In genomic region chr6:159968295-159969203, GRCh38 we compare ENCODE assay signal across 8 cellular contexts. TPM values are rescaled to one million over a fixed set of nuclear protein-coding genes. Genes with fewer than 3 reads are reported as not detected.
A peak's percentile ranks its signal among the peaks of the same experiment; 100 is the strongest.
DNase-seq lines count a peak whose midpoint lies in the region; ATAC-seq, FAIRE-seq and TF ChIP-seq lines count a peak whose summit lies in the region.

IGF2R (plus strand) TSS chr6:159969082; CDS start chr6:159969247, 165 bp downstream.

- peak in 1 of 2 donors; percentile 33 for TF ChIP-seq CTCF in right atrium auricular region (IDR thresholded peaks at IDR 0.05)

- no peaks in the 10 kb centered on the region for H3K27me3 ChIP-seq in right atrium auricular region

- peak within 1 kb of the TSS; percentile 96 for H3K4me3 Mint-ChIP-seq in T-helper 2 cell treated with Interferon-gamma antibody and Interleukin-4, amounts not matched to agents 5 μg/mL and 100 μg/mL, for 36 hours

- DNase-seq in NCI-H146 (lab: John Stamatoyannopoulos, UW) (peak; percentile 97), anterior cingulate cortex (lab: John Stamatoyannopoulos, UW) (peak in 56 of 58 donors; percentile 20 to 92 (median 80)), right atrium auricular region (ENCODE audit: low spot score) (peak; percentile 93), putamen (ENCODE audit: low spot score) (peak; percentile 86), urothelium cell line (ENCODE audit: low spot score) (peak; percentile 97)
- DNase-seq in T-helper 2 cell treated with Interferon-gamma antibody and Interleukin-4, amounts not matched to agents 5 μg/mL and 100 μg/mL, for 36 hours (ENCODE audit: low spot score): peak; percentile 93

- no peaks in the 10 kb centered on the region for H3K9me3 ChIP-seq in right atrium auricular region

- H3K4me3 ChIP-seq in right atrium auricular region: peak within 1 kb of the TSS; percentile 96 to 97

- H3K27ac ChIP-seq in right atrium auricular region: peak within 1 kb of the TSS; percentile 89 to 92

- peak within 1 kb of the TSS; percentile 97 for H3K27ac Mint-ChIP-seq in T-helper 2 cell treated with Interferon-gamma antibody and Interleukin-4, amounts not matched to agents 5 μg/mL and 100 μg/mL, for 36 hours

- no peak for FAIRE-seq in urothelium cell line (lab: Jason Lieb, UNC)

- H3K27me3 Mint-ChIP-seq in T-helper 2 cell treated with Interferon-gamma antibody and Interleukin-4, amounts not matched to agents 5 μg/mL and 100 μg/mL, for 36 hours (ENCODE audit: low read depth): peaks cover 18% of the 10 kb centered on the region

- H3K36me3 ChIP-seq in right atrium auricular region: no peaks in the 10 kb centered on the region

- peaks cover 12% of the 10 kb centered on the region for H3K36me3 Mint-ChIP-seq in T-helper 2 cell treated with Interferon-gamma antibody and Interleukin-4, amounts not matched to agents 5 μg/mL and 100 μg/mL, for 36 hours (ENCODE audit: low read depth)

- H3K4me1 Mint-ChIP-seq in T-helper 2 cell treated with Interferon-gamma antibody and Interleukin-4, amounts not matched to agents 5 μg/mL and 100 μg/mL, for 36 hours (ENCODE audit: low read depth): peaks cover 32% of the 10 kb centered on the region

- peaks cover 0 to 36% of the 10 kb centered on the region in 2 donors for H3K4me1 ChIP-seq in right atrium auricular region

- ATAC-seq in GM18499 (IDR thresholded peaks at IDR 0.05; ENCODE audit: insufficient read depth, unreplicated experiment) (peak; percentile 51), HG02798 (IDR thresholded peaks at IDR 0.05; ENCODE audit: poor library complexity, unreplicated experiment) (peak; percentile 91)

- H3K9me3 Mint-ChIP-seq in T-helper 2 cell treated with Interferon-gamma antibody and Interleukin-4, amounts not matched to agents 5 μg/mL and 100 μg/mL, for 36 hours: no peaks in the 10 kb centered on the region

RNA-seq across cellular contexts. Expression of gene IGF2R, which starts in this region (rescaled TPM):
- 10 to 100 TPM; 47.9 to 48.9 TPM for total RNA-seq in right atrium auricular region

Comparison
In these comparisons a context has a peak if more than half of its experiments do, and no peak if none do; other contexts are left out.
1. Peak in every context shown above with its lines: DNase-seq, ATAC-seq, H3K4me3 ChIP-seq and H3K27ac ChIP-seq.